In genomic region chr17:81346090-81346907, GRCh38 we compare ENCODE assay signal across 8 cellular contexts. TPM values are rescaled to one million over a fixed set of nuclear protein-coding genes. Genes with fewer than 3 reads are reported as not detected.
A peak's percentile ranks its signal among the peaks of the same experiment; 100 is the strongest.
DNase-seq lines count a peak whose midpoint lies in the region; ATAC-seq and TF ChIP-seq lines count a peak whose summit lies in the region.

No MANE protein-coding gene starts in this region.

- TF ChIP-seq CTCF in cardiac muscle cell (IDR thresholded peaks at IDR 0.05; ENCODE audit: low read depth, low read length) (no peak), tibial artery (IDR thresholded peaks at IDR 0.05) (no peak)

- peaks cover 21% of the 10 kb centered on the region for H3K4me1 ChIP-seq in cardiac muscle cell (ENCODE audit: low read depth)
- peaks cover 18 to 30% of the 10 kb centered on the region in 2 experiments for H3K4me1 ChIP-seq in trophoblast cell (ENCODE audit: control insufficient read depth in 1 of 2, insufficient read depth in 2 of 2, low read length in 2 of 2)
- H3K4me1 ChIP-seq in tibial artery: peaks cover 0 to 40% (median 26%) of the 10 kb centered on the region in 4 donors

- H4K8ac ChIP-seq in trophoblast cell (ENCODE audit: low read depth, low read length): peak overlapping the region; percentile 94

- no CpG with 5 or more reads among the region's 91 CpGs for WGBS in trophoblast cell (ENCODE audit: extremely low coverage, insufficient coverage, insufficient read length)

- peak overlapping the region; percentile 76 for H3K9ac ChIP-seq in trophoblast cell (ENCODE audit: low read length)

- H3K27me3 ChIP-seq in cardiac muscle cell (no peaks in the 10 kb centered on the region), trophoblast cell (ENCODE audit: insufficient read depth, low read length) (peaks cover 9% of the 10 kb centered on the region), tibial artery (peaks cover 0 to 4% of the 10 kb centered on the region in 2 donors)

- H2AK5ac ChIP-seq in trophoblast cell (ENCODE audit: low read length): peak overlapping the region; percentile 92

- peaks cover 20% of the 10 kb centered on the region for H3K4me1 Mint-ChIP-seq in activated naive CD8-positive, alpha-beta T cell treated with anti-CD3 and anti-CD28 coated beads, Interleukin-2, amount 50 U/mL, for 24 hours

- H2BK120ac ChIP-seq in trophoblast cell (ENCODE audit: insufficient read depth, low read length, poor library complexity): peak overlapping the region; percentile 89

- intact Hi-C loops in tibial artery (cut with DNase I; ENCODE audit: low total_unique reads): no loop called here

- peak overlapping the region; percentile 78 for H3K4me2 ChIP-seq in trophoblast cell (ENCODE audit: low read length)

- peak overlapping the region; percentile 85 for H2BK12ac ChIP-seq in trophoblast cell (ENCODE audit: low read length)

- peak overlapping the region; percentile 93 for H3K14ac ChIP-seq in trophoblast cell (ENCODE audit: low read length)

- H3K36me3 Mint-ChIP-seq in activated naive CD8-positive, alpha-beta T cell treated with anti-CD3 and anti-CD28 coated beads, Interleukin-2, amount 50 U/mL, for 24 hours (ENCODE audit: low read depth): no peaks in the 10 kb centered on the region

- H3K79me1 ChIP-seq in trophoblast cell (ENCODE audit: low read length): peaks cover 43% of the 10 kb centered on the region

- no peak overlapping the region for H3K27ac Mint-ChIP-seq in activated naive CD8-positive, alpha-beta T cell treated with anti-CD3 and anti-CD28 coated beads, Interleukin-2, amount 50 U/mL, for 24 hours

- peak overlapping the region; percentile 84 for H2AFZ ChIP-seq in trophoblast cell (ENCODE audit: insufficient read depth, low read length, poor library complexity)

- H3K36me3 ChIP-seq in cardiac muscle cell (no peaks in the 10 kb centered on the region), trophoblast cell (ENCODE audit: control insufficient read depth in 1 of 2, insufficient read depth in 2 of 2, low read length in 2 of 2) (peaks cover 0 to 3% of the 10 kb centered on the region in 2 experiments), tibial artery (no peaks in the 10 kb centered on the region)

- peak overlapping the region; percentile 82 for H4K12ac ChIP-seq in trophoblast cell (ENCODE audit: low read depth, low read length)

- peak; percentile 60 for ATAC-seq in HG02610 (IDR thresholded peaks at IDR 0.05; ENCODE audit: unreplicated experiment)
- peak; percentile 91 for ATAC-seq in activated naive CD8-positive, alpha-beta T cell treated with anti-CD3 and anti-CD28 coated beads, Interleukin-2, amount 50 U/mL, for 24 hours

- no peak overlapping the region for H3K23ac ChIP-seq in trophoblast cell (ENCODE audit: low read length)

- no peak overlapping the region for H3K4me3 Mint-ChIP-seq in activated naive CD8-positive, alpha-beta T cell treated with anti-CD3 and anti-CD28 coated beads, Interleukin-2, amount 50 U/mL, for 24 hours

- H3K4me3 ChIP-seq in cardiac muscle cell (peak overlapping the region; percentile 79), trophoblast cell (ENCODE audit: low read depth, low read length) (peak overlapping the region; percentile 69), tibial artery (peak overlapping the region; percentile 69 to 77)

- peaks cover 35% of the 10 kb centered on the region for H3K79me2 ChIP-seq in trophoblast cell (ENCODE audit: control insufficient read depth, insufficient read depth, low read length, poor library complexity)

- H3K27ac ChIP-seq in cardiac muscle cell (peak overlapping the region; percentile 90), trophoblast cell (ENCODE audit: low read depth, low read length) (peak overlapping the region; percentile 36), tibial artery (peak overlapping the region; percentile 86 to 92)

- H2BK5ac ChIP-seq in trophoblast cell (ENCODE audit: low read depth, low read length, poor library complexity): peak overlapping the region; percentile 80

- peak overlapping the region; percentile 89 for H3K4ac ChIP-seq in trophoblast cell (ENCODE audit: low read depth, low read length)

- peak overlapping the region; percentile 96 for H3K18ac ChIP-seq in trophoblast cell (ENCODE audit: low read length)

- peak overlapping the region; percentile 81 for H4K91ac ChIP-seq in trophoblast cell (ENCODE audit: low read depth, low read length)

- DNase-seq in GF-D8 (lab: John Stamatoyannopoulos, UW) (peak; percentile 78), NCI-H1417 (lab: John Stamatoyannopoulos, UW) (peak; percentile 98), SW 1271 (lab: John Stamatoyannopoulos, UW) (peak; percentile 83 to 91), cardiac muscle cell (ENCODE audit: low read depth in 1 of 2, low spot score in 1 of 2) (peak; percentile 98 to 99), trophoblast cell (peak; percentile 94 to 98), tibial artery (peak; percentile 99)
- DNase-seq in activated naive CD8-positive, alpha-beta T cell treated with anti-CD3 and anti-CD28 coated beads, Interleukin-2, amount 50 U/mL, for 24 hours: peak; percentile 97

- no peaks in the 10 kb centered on the region for H3K9me3 ChIP-seq in cardiac muscle cell (ENCODE audit: low read depth)
- H3K9me3 ChIP-seq in trophoblast cell (ENCODE audit: insufficient read depth, low read depth, low read length): peaks cover 6% of the 10 kb centered on the region
- H3K9me3 ChIP-seq in tibial artery: no peaks in the 10 kb centered on the region

- H3K27me3 Mint-ChIP-seq in activated naive CD8-positive, alpha-beta T cell treated with anti-CD3 and anti-CD28 coated beads, Interleukin-2, amount 50 U/mL, for 24 hours: peaks cover 43% of the 10 kb centered on the region

- no peaks in the 10 kb centered on the region for H3K9me3 Mint-ChIP-seq in activated naive CD8-positive, alpha-beta T cell treated with anti-CD3 and anti-CD28 coated beads, Interleukin-2, amount 50 U/mL, for 24 hours

RNA-seq across cellular contexts. Expression of gene BAHCC1, which starts 49.0 kb away (rescaled TPM):
- 27.1 and 47.3 TPM in 2 replicates for total RNA-seq in cardiac muscle cell
- polyA plus RNA-seq in cardiac muscle cell: 20.0 and 20.3 TPM in 2 replicates
- 2.8 and 3.1 TPM in 2 replicates for polyA plus RNA-seq in trophoblast cell (2013)

RNA-seq across cellular contexts. Expression of gene SLC38A10, which starts 51.2 kb away (rescaled TPM):
- total RNA-seq in cardiac muscle cell: 104 and 131 TPM in 2 replicates
- 68.1 and 94.4 TPM in 2 replicates for polyA plus RNA-seq in cardiac muscle cell
- polyA plus RNA-seq in trophoblast cell (2013): 35.9 and 39.2 TPM in 2 replicates

Comparison
In these comparisons a context has a peak if more than half of its experiments do, and no peak if none do; other contexts are left out.
1. Peak in every context shown above with its lines: DNase-seq, ATAC-seq, H3K4me3 ChIP-seq and H3K27ac ChIP-seq.
2. H3K27ac ChIP-seq: peak in every context shown above with its lines; median percentile 90 in cardiac muscle cell; 89 in tibial artery; 36 in trophoblast cell.